ENCODE assay signal across 14 cellular contexts in the genomic region with DNA sequence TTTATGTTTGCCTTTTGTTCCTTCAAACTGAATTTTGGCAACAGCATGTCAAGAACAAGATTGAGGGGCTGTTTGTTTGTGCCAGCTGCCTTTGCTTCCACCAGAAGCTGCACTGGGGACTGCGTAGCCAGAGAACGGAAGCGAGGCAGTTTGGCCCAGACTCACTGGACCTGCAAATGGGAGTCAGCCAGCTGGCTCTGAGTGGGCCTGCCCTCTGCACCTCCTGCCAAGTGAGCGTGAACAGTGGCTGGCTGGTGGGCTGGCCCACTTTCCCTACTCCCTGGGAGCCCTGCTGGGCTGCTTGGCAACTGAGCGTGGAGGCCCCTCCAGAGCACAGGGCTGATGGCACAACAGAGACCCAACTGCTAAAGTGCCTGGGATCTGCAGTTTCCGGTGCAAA.
DNase-seq lines count a peak whose midpoint lies in the region; FAIRE-seq and TF ChIP-seq lines count a peak whose summit lies in the region.
"Had no signal": no experiment of that assay in that cellular context is flagged by ENCODE, and none has a peak within 500 bp of the region (broad histone marks: within the 10 kb centered on the region; RNA-seq: fewer than 3 reads in every experiment).

No MANE protein-coding gene starts in this region.

- H3K14ac ChIP-seq in trophoblast cell (ENCODE audit: low read length): no peak overlapping the region

- peaks cover 15 to 42% of the 10 kb centered on the region in 2 experiments for H3K36me3 ChIP-seq in trophoblast cell (ENCODE audit: control insufficient read depth in 1 of 2, insufficient read depth in 2 of 2, low read length in 2 of 2)
- H3K36me3 ChIP-seq: neural progenitor cell had no signal

- DNase-seq in NCI-H446 (lab: John Stamatoyannopoulos, UW) (peak; percentile 84 to 95), fibroblast of the aortic adventitia (ENCODE audit: low read depth) (peak; percentile 24), lung microvascular endothelial cell (ENCODE audit: low read depth in 2 of 2) (peak; percentile 73 to 82), superior temporal gyrus (ENCODE audit: extremely low spot score) (peak; percentile 52), GM12891 (ENCODE audit: insufficient read length, low spot score) (no peak), trophoblast cell (no peak), HEK293T (ENCODE audit: extremely low spot score) (no peak), GM03348 (ENCODE audit: low spot score) (no peak)
- DNase-seq: activated CD4-positive, CD25-positive, alpha-beta regulatory T cell treated with anti-CD3 and anti-CD28 coated beads, Interleukin-2, amount 50 U/mL, for 72 hours; activated T-cell treated with anti-CD3 and anti-CD28 coated beads, Interleukin-2, amount 50 U/mL, for 24 hours; brain microvascular endothelial cell; CD4-positive, CD25-positive, alpha-beta regulatory T cell; stimulated activated naive CD8-positive, alpha-beta T cell treated with anti-CD3 and anti-CD28 coated beads, Interleukin-15, Interleukin-2, amounts not matched to agents 100 U/mL and 50 U/mL, for 24 hours had no signal

- no peak overlapping the region for H2BK120ac ChIP-seq in trophoblast cell (ENCODE audit: insufficient read depth, low read length, poor library complexity)

- H3K27ac ChIP-seq in trophoblast cell (ENCODE audit: low read depth, low read length): no peak overlapping the region
- H3K27ac ChIP-seq: brain microvascular endothelial cell, neural progenitor cell had no signal

- H2AFZ ChIP-seq in trophoblast cell (ENCODE audit: insufficient read depth, low read length, poor library complexity): no peak overlapping the region
- H2AFZ ChIP-seq: neural progenitor cell had no signal

- WGBS in trophoblast cell (ENCODE audit: extremely low coverage, insufficient coverage, insufficient read length): no CpG with 5 or more reads among the region's 6 CpGs

- H3K79me2 ChIP-seq in trophoblast cell (ENCODE audit: control insufficient read depth, insufficient read depth, low read length, poor library complexity): no peaks in the 10 kb centered on the region

- H4K12ac ChIP-seq in trophoblast cell (ENCODE audit: low read depth, low read length): no peak overlapping the region

- TF ChIP-seq POLR2A in GM12891 (IDR thresholded peaks at IDR 0.05; ENCODE audit: low read depth, low read length): no peak

- TF ChIP-seq CTCF in fibroblast of the aortic adventitia (IDR thresholded peaks at IDR 0.05; ENCODE audit: insufficient read depth, low read length): no peak

- no peak overlapping the region for H3K4ac ChIP-seq in trophoblast cell (ENCODE audit: low read depth, low read length)

- no peak overlapping the region for H2AK5ac ChIP-seq in trophoblast cell (ENCODE audit: low read length)

- no peaks in the 10 kb centered on the region for H3K79me1 ChIP-seq in trophoblast cell (ENCODE audit: low read length)

- no peak overlapping the region for H3K4me2 ChIP-seq in trophoblast cell (ENCODE audit: low read length)
- H3K4me2 ChIP-seq: neural progenitor cell had no signal

- no peaks in the 10 kb centered on the region for H3K27me3 ChIP-seq in trophoblast cell (ENCODE audit: insufficient read depth, low read length)
- H3K27me3 ChIP-seq: brain microvascular endothelial cell, neural progenitor cell had no signal

- CTCF ChIA-PET in HEK293T (lab: Yijun Ruan, JAX): interaction anchor here (0.6 kb wide), 1 partner anchor 116 kb away, joined by 3 read pairs; no protein-coding TSS in a partner anchor

- H3K4me1 ChIP-seq in trophoblast cell (ENCODE audit: control insufficient read depth in 1 of 2, insufficient read depth in 2 of 2, low read length in 2 of 2): no peaks in the 10 kb centered on the region

- POLR2A ChIA-PET in HEK293T (lab: Yijun Ruan, JAX): no interaction called here

- FAIRE-seq in GM12891 (lab: Jason Lieb, UNC): no peak

- H2BK5ac ChIP-seq in trophoblast cell (ENCODE audit: low read depth, low read length, poor library complexity): no peak overlapping the region

- no peak overlapping the region for H4K91ac ChIP-seq in trophoblast cell (ENCODE audit: low read depth, low read length)

- no peaks in the 10 kb centered on the region for H3K9me3 ChIP-seq in trophoblast cell (ENCODE audit: insufficient read depth, low read depth, low read length)

- no peak overlapping the region for H3K4me3 ChIP-seq in fibroblast of the aortic adventitia (ENCODE audit: low read depth, low read length)
- H3K4me3 ChIP-seq in trophoblast cell (ENCODE audit: low read depth, low read length): no peak overlapping the region
- H3K4me3 ChIP-seq: neural progenitor cell had no signal

- no peak overlapping the region for H3K18ac ChIP-seq in trophoblast cell (ENCODE audit: low read length)

- H2BK12ac ChIP-seq in trophoblast cell (ENCODE audit: low read length): no peak overlapping the region

- H4K8ac ChIP-seq in trophoblast cell (ENCODE audit: low read depth, low read length): no peak overlapping the region

- H3K23ac ChIP-seq in trophoblast cell (ENCODE audit: low read length): no peak overlapping the region

- H3K9ac ChIP-seq in trophoblast cell (ENCODE audit: low read length): no peak overlapping the region
- H3K9ac ChIP-seq: neural progenitor cell had no signal

TF ChIP-seq in GM12891, 5 proteins besides CTCF, POLR2A, EP300 and RAD21:
- TF ChIP-seq SPI1 (IDR thresholded peaks at IDR 0.05; ENCODE audit: low read depth, low read length): no peak
- no peak for TF ChIP-seq PAX5 (IDR thresholded peaks at IDR 0.05; ENCODE audit: insufficient read depth, low read length, severe bottlenecking)
- no peak for TF ChIP-seq POLR2AphosphoS5 (IDR thresholded peaks at IDR 0.05; ENCODE audit: low read depth, low read length)
- no peak for TF ChIP-seq POU2F2 (IDR thresholded peaks at IDR 0.05; ENCODE audit: low read depth, low read length)
- TF ChIP-seq TAF1 (IDR thresholded peaks at IDR 0.05; ENCODE audit: low read depth, low read length): no peak

TF ChIP-seq in HEK293T, 16 proteins besides CTCF, POLR2A, EP300 and RAD21:
- no peak for TF ChIP-seq ZNF384 (IDR thresholded peaks at IDR 0.05)
- no peak for TF ChIP-seq CTBP1 (IDR thresholded peaks at IDR 0.05; ENCODE audit: borderline replicate concordance)
- no peak for TF ChIP-seq FOXA1 (IDR thresholded peaks at IDR 0.05)
- TF ChIP-seq ARNT (IDR thresholded peaks at IDR 0.05): no peak
- TF ChIP-seq SUZ12 (IDR thresholded peaks at IDR 0.05): no peak
- TF ChIP-seq, protein P1, sequence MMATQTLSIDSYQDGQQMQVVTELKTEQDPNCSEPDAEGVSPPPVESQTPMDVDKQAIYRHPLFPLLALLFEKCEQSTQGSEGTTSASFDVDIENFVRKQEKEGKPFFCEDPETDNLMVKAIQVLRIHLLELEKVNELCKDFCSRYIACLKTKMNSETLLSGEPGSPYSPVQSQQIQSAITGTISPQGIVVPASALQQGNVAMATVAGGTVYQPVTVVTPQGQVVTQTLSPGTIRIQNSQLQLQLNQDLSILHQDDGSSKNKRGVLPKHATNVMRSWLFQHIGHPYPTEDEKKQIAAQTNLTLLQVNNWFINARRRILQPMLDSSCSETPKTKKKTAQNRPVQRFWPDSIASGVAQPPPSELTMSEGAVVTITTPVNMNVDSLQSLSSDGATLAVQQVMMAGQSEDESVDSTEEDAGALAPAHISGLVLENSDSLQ (IDR thresholded peaks at IDR 0.05): no peak
- no peak for TF ChIP-seq LEF1 (IDR thresholded peaks at IDR 0.05; ENCODE audit: borderline replicate concordance)
- TF ChIP-seq TARDBP (IDR thresholded peaks at IDR 0.05): no peak
- TF ChIP-seq SP1 (IDR thresholded peaks at IDR 0.05): no peak
- TF ChIP-seq ELF4 (IDR thresholded peaks at IDR 0.05): no peak
- no peak for TF ChIP-seq NFRKB (IDR thresholded peaks at IDR 0.05)
- no peak for TF ChIP-seq HDGF (IDR thresholded peaks at IDR 0.05; ENCODE audit: borderline replicate concordance)

Comparison
In these comparisons a context has a peak if more than half of its experiments do, and no peak if none do; other contexts are left out.
1. DNase-seq: peak in NCI-H446 (2 of 2), fibroblast of the aortic adventitia (single experiment), lung microvascular endothelial cell (2 of 2) and superior temporal gyrus (single experiment); none in GM12891 (single experiment), trophoblast cell (0 of 2), HEK293T (single experiment) and GM03348 (single experiment).